ENCODE assay signal across 8 cellular contexts in the genomic region with DNA sequence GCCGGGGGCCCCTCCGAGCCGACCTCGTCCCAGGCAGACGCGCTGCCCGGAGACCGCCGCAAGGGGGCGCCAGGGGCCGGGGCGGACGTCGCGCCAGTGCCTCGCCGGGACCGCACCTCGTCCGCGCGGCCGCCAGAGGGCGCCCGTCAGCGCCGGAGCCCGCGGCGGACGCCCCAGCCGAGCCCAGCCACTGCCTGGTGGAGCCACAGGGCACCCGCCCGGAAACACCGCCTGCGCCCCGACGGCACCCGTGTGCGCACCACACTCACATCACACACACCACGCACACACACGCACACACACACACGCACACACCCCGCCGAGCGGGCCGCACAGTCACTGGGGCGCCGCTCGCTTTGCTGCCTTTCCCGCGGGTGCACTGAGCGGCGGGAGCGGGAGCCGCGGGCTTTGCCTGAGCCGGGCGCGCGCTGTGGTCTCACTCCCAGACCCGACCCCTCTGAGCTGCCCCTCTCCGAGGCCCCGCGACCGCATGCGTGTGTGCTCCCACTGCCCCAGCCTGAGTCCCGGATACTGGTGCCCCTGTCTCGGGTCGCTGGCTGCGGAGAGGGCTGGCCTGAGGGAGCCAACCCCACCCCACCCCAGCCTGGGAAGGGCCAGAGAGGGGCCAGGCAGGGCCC.
A peak's percentile ranks its signal among the peaks of the same experiment; 100 is the strongest.
DNase-seq lines count a peak whose midpoint lies in the region; ATAC-seq, FAIRE-seq and TF ChIP-seq lines count a peak whose summit lies in the region.

No MANE protein-coding gene starts in this region.

- no peak overlapping the region for H3K27ac Mint-ChIP-seq in endothelial cell (ENCODE audit: unreplicated experiment)
- H3K27ac Mint-ChIP-seq in stimulated activated effector memory CD8-positive, alpha-beta T cell treated with anti-CD3 and anti-CD28 coated beads, Interleukin-12 subunit alpha, Interleukin-12 subunit beta, amount 100 ng/mL, for 72 hours, result no peak overlapping the region

- H3K36me3 Mint-ChIP-seq in endothelial cell (ENCODE audit: low read depth, unreplicated experiment), result no peaks in the 10 kb centered on the region
- H3K36me3 Mint-ChIP-seq in stimulated activated effector memory CD8-positive, alpha-beta T cell treated with anti-CD3 and anti-CD28 coated beads, Interleukin-12 subunit alpha, Interleukin-12 subunit beta, amount 100 ng/mL, for 72 hours, result no peaks in the 10 kb centered on the region

- H3K4me3 ChIP-seq in GM12865 (ENCODE audit: low read depth, low read length) (no peak overlapping the region), MG63 (no peak overlapping the region)

- no peak for TF ChIP-seq POLR2A in H54 (IDR thresholded peaks at IDR 0.05; ENCODE audit: low read depth, low read length)

- H3K36me3 ChIP-seq in MG63, result no peaks in the 10 kb centered on the region

- no peaks in the 10 kb centered on the region for H3K9me3 Mint-ChIP-seq in endothelial cell (ENCODE audit: unreplicated experiment)
- peaks cover 3% of the 10 kb centered on the region for H3K9me3 Mint-ChIP-seq in stimulated activated effector memory CD8-positive, alpha-beta T cell treated with anti-CD3 and anti-CD28 coated beads, Interleukin-12 subunit alpha, Interleukin-12 subunit beta, amount 100 ng/mL, for 72 hours

- H3K9me3 ChIP-seq in MG63, result no peaks in the 10 kb centered on the region

- FAIRE-seq in H54 (lab: Jason Lieb, UNC), result no peak

- ATAC-seq in stimulated activated effector memory CD8-positive, alpha-beta T cell treated with anti-CD3 and anti-CD28 coated beads, Interleukin-12 subunit alpha, Interleukin-12 subunit beta, amount 100 ng/mL, for 72 hours, result peak; percentile 82

- peak; percentile 71 for TF ChIP-seq CTCF in GM12865 (IDR thresholded peaks at IDR 0.05; ENCODE audit: insufficient read depth, low read depth, low read length, missing control alignments)
- peak; percentile 100 for TF ChIP-seq CTCF in endothelial cell (IDR thresholded peaks at IDR 0.05; ENCODE audit: unreplicated experiment)

- DNase-seq in GM12865 (ENCODE audit: low read depth) (peak; percentile 57), H54 (ENCODE audit: insufficient read length, low spot score) (peak; percentile 12), MG63 (peak; percentile 53), endothelial cell (ENCODE audit: low spot score) (peak; percentile 94), middle frontal gyrus (ENCODE audit: extremely low spot score, low spot score) (peak; percentile 71), NCI-H187 (lab: John Stamatoyannopoulos, UW) (no peak)
- DNase-seq in activated CD4-positive, CD25-positive, alpha-beta regulatory T cell treated with anti-CD3 and anti-CD28 coated beads, Interleukin-2, amount 50 U/mL, for 72 hours, result peak; percentile 68
- peak; percentile 52 to 77 for DNase-seq in stimulated activated effector memory CD8-positive, alpha-beta T cell treated with anti-CD3 and anti-CD28 coated beads, Interleukin-12 subunit alpha, Interleukin-12 subunit beta, amount 100 ng/mL, for 72 hours (ENCODE audit: low spot score in 2 of 2)

- peak overlapping the region; percentile 84 for H3K4me3 Mint-ChIP-seq in endothelial cell (ENCODE audit: unreplicated experiment)
- no peak overlapping the region for H3K4me3 Mint-ChIP-seq in stimulated activated effector memory CD8-positive, alpha-beta T cell treated with anti-CD3 and anti-CD28 coated beads, Interleukin-12 subunit alpha, Interleukin-12 subunit beta, amount 100 ng/mL, for 72 hours

- H3K4me1 Mint-ChIP-seq in endothelial cell (ENCODE audit: unreplicated experiment), result peaks cover 4% of the 10 kb centered on the region
- no peaks in the 10 kb centered on the region for H3K4me1 Mint-ChIP-seq in stimulated activated effector memory CD8-positive, alpha-beta T cell treated with anti-CD3 and anti-CD28 coated beads, Interleukin-12 subunit alpha, Interleukin-12 subunit beta, amount 100 ng/mL, for 72 hours

- peaks cover 5% of the 10 kb centered on the region for H3K27me3 Mint-ChIP-seq in endothelial cell (ENCODE audit: unreplicated experiment)

- H3K27me3 ChIP-seq in MG63, result peaks cover 42% of the 10 kb centered on the region

Comparison
In these comparisons a context has a peak if more than half of its experiments do, and no peak if none do; other contexts are left out.
1. DNase-seq: peak in GM12865 (single experiment), H54 (single experiment), MG63 (single experiment), activated CD4-positive, CD25-positive, alpha-beta regulatory T cell treated with anti-CD3 and anti-CD28 coated beads, Interleukin-2, amount 50 U/mL, for 72 hours (single experiment), endothelial cell (single experiment), middle frontal gyrus (single experiment) and stimulated activated effector memory CD8-positive, alpha-beta T cell treated with anti-CD3 and anti-CD28 coated beads, Interleukin-12 subunit alpha, Interleukin-12 subunit beta, amount 100 ng/mL, for 72 hours (2 of 2); none in NCI-H187 (0 of 2).